In the genomic region with DNA sequence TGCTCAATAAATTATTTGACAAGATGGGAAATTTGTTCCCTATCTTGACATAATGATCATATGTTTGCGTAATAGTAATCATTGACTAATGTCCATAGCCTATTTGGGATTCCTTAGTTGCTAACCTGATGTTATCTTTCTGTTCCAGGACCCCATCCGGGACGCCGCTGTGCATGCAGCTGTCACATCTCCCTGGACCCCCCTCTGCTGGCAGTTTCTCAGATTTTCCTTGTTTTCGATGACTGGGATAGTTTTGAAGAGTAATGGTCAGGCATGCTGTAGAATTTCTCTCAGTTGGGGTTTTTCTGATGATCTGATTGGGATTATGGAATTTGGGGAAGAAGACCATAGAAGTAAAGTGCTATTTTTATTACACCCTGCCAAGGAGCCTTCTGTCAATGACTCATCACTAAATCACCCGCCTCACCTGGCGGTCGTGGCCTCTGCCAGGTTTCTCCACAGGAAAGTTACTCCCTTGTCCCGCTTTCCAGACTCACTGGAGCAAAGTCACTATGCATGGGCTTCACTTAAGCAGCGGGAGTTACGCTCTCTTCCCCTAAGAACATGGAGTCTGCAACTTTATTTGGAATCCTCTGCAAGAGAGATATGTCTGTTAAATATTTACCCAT, we compare ENCODE assay signal across 27 cellular contexts. TPM values are rescaled to one million over a fixed set of nuclear protein-coding genes. Genes with fewer than 3 reads are reported as not detected.
DNase-seq lines count a peak whose midpoint lies in the region; ATAC-seq and TF ChIP-seq lines count a peak whose summit lies in the region.
"Had no signal": no experiment of that assay in that cellular context is flagged by ENCODE, and none has a peak within 500 bp of the region (broad histone marks: within the 10 kb centered on the region; RNA-seq: fewer than 3 reads in every experiment).

No MANE protein-coding gene starts in this region.

- no peak overlapping the region for H3K27ac ChIP-seq in breast epithelium
- no peak overlapping the region for H3K27ac ChIP-seq in PC-9
- no peak overlapping the region for H3K27ac ChIP-seq in sigmoid colon
- H3K27ac ChIP-seq: 22Rv1, SJSA1, skin epidermis, thoracic aorta had no signal

- ATAC-seq in stimulated activated memory B cell treated with anti-CD40 and anti-IgM and Interleukin-4, amounts not matched to agents 10 μg/mL and 1 μg/mL and 100 μg/mL, for 72 hours: no peak
- ATAC-seq: activated CD8-positive, alpha-beta T cell treated with anti-CD3 and anti-CD28 coated beads, Interleukin-2, amount 10 ng/mL, durations not matched to agents 7 days and 5 days; left ventricle myocardium superior had no signal

- no peaks in the 10 kb centered on the region for H3K9me2 ChIP-seq in PC-9 (ENCODE audit: insufficient read depth)

- no peaks in the 10 kb centered on the region for H3K79me2 ChIP-seq in PC-9 (ENCODE audit: low read depth)

- CTCF ChIA-PET in MCF 10A (lab: Yijun Ruan, JAX): interaction anchor here (0.5 to 1.0 kb wide), 3 partner anchors 18 to 518 kb away, joined by 3 to 5 read pairs (median 4); no protein-coding TSS in a partner anchor
- CTCF ChIA-PET in PC-9 (lab: Charles Lee): no interaction called here

- no peaks in the 10 kb centered on the region for H3K36me3 ChIP-seq in breast epithelium
- no peaks in the 10 kb centered on the region for H3K36me3 ChIP-seq in PC-9 (ENCODE audit: low read depth)
- H3K36me3 ChIP-seq in sigmoid colon: no peaks in the 10 kb centered on the region
- H3K36me3 ChIP-seq: SJSA1, thoracic aorta had no signal

- H3K4me3 Mint-ChIP-seq in MCF 10A (ENCODE audit: unreplicated experiment): no peak overlapping the region
- H3K4me3 Mint-ChIP-seq in stimulated activated memory B cell treated with anti-CD40 and anti-IgM and Interleukin-4, amounts not matched to agents 10 μg/mL and 1 μg/mL and 100 μg/mL, for 72 hours: no peak overlapping the region
- H3K4me3 Mint-ChIP-seq: activated CD8-positive, alpha-beta T cell treated with anti-CD3 and anti-CD28 coated beads, Interleukin-2, amount 10 ng/mL, durations not matched to agents 7 days and 5 days; activated naive CD8-positive, alpha-beta T cell; mesothelial cell of epicardium; naive thymus-derived CD4-positive, alpha-beta T cell; stimulated activated naive CD8-positive, alpha-beta T cell treated with anti-CD3 and anti-CD28 coated beads, Interleukin-15, Interleukin-2, amounts not matched to agents 100 ng/mL and 50 ng/mL, for 24 hours had no signal

- 75 to 83% methylated on average over 11 of the region's 11 CpGs for WGBS in sigmoid colon, 2 donors

- H3K27me3 ChIP-seq in breast epithelium: no peaks in the 10 kb centered on the region
- peaks cover 41% of the 10 kb centered on the region for H3K27me3 ChIP-seq in PC-9 (ENCODE audit: insufficient read depth, low read depth)
- H3K27me3 ChIP-seq in sigmoid colon: no peaks in the 10 kb centered on the region
- H3K27me3 ChIP-seq: SJSA1 had no signal

- no peaks in the 10 kb centered on the region for H3F3A ChIP-seq in PC-9 (ENCODE audit: insufficient read depth, low read depth)

- POLR2A ChIA-PET in MCF 10A (lab: Yijun Ruan, JAX): no interaction called here
- POLR2A ChIA-PET in PC-9 (lab: Charles Lee; ENCODE audit: unreplicated experiment): no interaction called here

- no TSS peak for BruUV-seq in MCF 10A (replicated peaks; lab: Mats Ljungman, UMichigan)
- BruUV-seq in PC-9 (replicated peaks; lab: Mats Ljungman, UMichigan): no TSS peak

- intact Hi-C loops in MCF 10A (cut with micrococcal nuclease) (no loop called here), breast epithelium (cut with DNase I; ENCODE audit: low total_unique reads) (no loop called here), PC-9 (cut with micrococcal nuclease; ENCODE audit: unreplicated experiment) (no loop called here), sigmoid colon (cut with DNase I) (no loop called here)

- H3K4me1 ChIP-seq in breast epithelium (no peaks in the 10 kb centered on the region), PC-9 (replicated peaks; ENCODE audit: insufficient read depth) (peaks cover 5% of the 10 kb centered on the region; the same call in 1 of the 2 replicates), sigmoid colon (no peaks in the 10 kb centered on the region)

- no peaks in the 10 kb centered on the region for H3K27me3 Mint-ChIP-seq in MCF 10A (ENCODE audit: insufficient read depth, unreplicated experiment)
- H3K27me3 Mint-ChIP-seq in stimulated activated memory B cell treated with anti-CD40 and anti-IgM and Interleukin-4, amounts not matched to agents 10 μg/mL and 1 μg/mL and 100 μg/mL, for 72 hours: no peaks in the 10 kb centered on the region

- no peak overlapping the region for H3K27ac Mint-ChIP-seq in MCF 10A (ENCODE audit: low read depth, unreplicated experiment)
- H3K27ac Mint-ChIP-seq in stimulated activated memory B cell treated with anti-CD40 and anti-IgM and Interleukin-4, amounts not matched to agents 10 μg/mL and 1 μg/mL and 100 μg/mL, for 72 hours: peak overlapping the region; percentile 82
- H3K27ac Mint-ChIP-seq: activated CD8-positive, alpha-beta T cell treated with anti-CD3 and anti-CD28 coated beads, Interleukin-2, amount 10 ng/mL, durations not matched to agents 7 days and 5 days; activated naive CD8-positive, alpha-beta T cell; activated T-helper 2 cell treated with anti-CD3 and anti-CD28 coated beads, Interferon-gamma antibody, Interleukin-2, Interleukin-4, amounts not matched to agents 10 μg/mL and 5 μg/mL and 100 μg/mL, durations not matched to agents 14 hours and 24 hours and 36 hours; mesothelial cell of epicardium; naive thymus-derived CD4-positive, alpha-beta T cell; stimulated activated naive CD8-positive, alpha-beta T cell treated with anti-CD3 and anti-CD28 coated beads, Interleukin-15, Interleukin-2, amounts not matched to agents 100 ng/mL and 50 ng/mL, for 24 hours had no signal

- H3K9me3 ChIP-seq in breast epithelium: no peaks in the 10 kb centered on the region
- H3K9me3 ChIP-seq in PC-9 (ENCODE audit: insufficient read depth, low read depth): no peaks in the 10 kb centered on the region
- no peaks in the 10 kb centered on the region for H3K9me3 ChIP-seq in sigmoid colon
- H3K9me3 ChIP-seq: thoracic aorta had no signal

- H3K4me3 ChIP-seq in breast epithelium (no peak overlapping the region), PC-9 (no peak overlapping the region), epithelial cell of esophagus (ENCODE audit: low read length) (no peak overlapping the region), sigmoid colon (no peak overlapping the region)
- H3K4me3 ChIP-seq: SJSA1, skin epidermis, thoracic aorta had no signal

- peaks cover 3% of the 10 kb centered on the region for H3K4me1 Mint-ChIP-seq in MCF 10A (ENCODE audit: insufficient read depth, unreplicated experiment)
- peaks cover 31% of the 10 kb centered on the region for H3K4me1 Mint-ChIP-seq in stimulated activated memory B cell treated with anti-CD40 and anti-IgM and Interleukin-4, amounts not matched to agents 10 μg/mL and 1 μg/mL and 100 μg/mL, for 72 hours

- H4K20me1 ChIP-seq in PC-9 (ENCODE audit: insufficient read depth): no peaks in the 10 kb centered on the region

- no peaks in the 10 kb centered on the region for H3K9me3 Mint-ChIP-seq in MCF 10A (ENCODE audit: unreplicated experiment)
- no peaks in the 10 kb centered on the region for H3K9me3 Mint-ChIP-seq in stimulated activated memory B cell treated with anti-CD40 and anti-IgM and Interleukin-4, amounts not matched to agents 10 μg/mL and 1 μg/mL and 100 μg/mL, for 72 hours

- no peak overlapping the region for H3K4me2 ChIP-seq in PC-9

- H3K36me3 Mint-ChIP-seq in MCF 10A (ENCODE audit: insufficient read depth, unreplicated experiment): no peaks in the 10 kb centered on the region
- peaks cover 6% of the 10 kb centered on the region for H3K36me3 Mint-ChIP-seq in stimulated activated memory B cell treated with anti-CD40 and anti-IgM and Interleukin-4, amounts not matched to agents 10 μg/mL and 1 μg/mL and 100 μg/mL, for 72 hours
- H3K36me3 Mint-ChIP-seq: activated naive CD8-positive, alpha-beta T cell had no signal

- no peak overlapping the region for H2AFZ ChIP-seq in PC-9

- TF ChIP-seq POLR2A in breast epithelium (IDR thresholded peaks at IDR 0.05) (no peak), sigmoid colon (IDR thresholded peaks at IDR 0.05) (no peak)

- DNase-seq in MCF 10A (ENCODE audit: unreplicated experiment) (peak; percentile 56), breast epithelium (ENCODE audit: low spot score in 2 of 2) (no peak), PC-9 (peak; percentile 17 to 47), epithelial cell of esophagus (ENCODE audit: low read depth) (peak; percentile 16), glomerular visceral epithelial cell (ENCODE audit: extremely low spot score) (no peak), pons (ENCODE audit: low spot score) (no peak), sigmoid colon (no peak)
- DNase-seq: activated CD4-positive, alpha-beta T cell treated with anti-CD3 and anti-CD28 coated beads for 4 hours; activated CD8-positive, alpha-beta T cell treated with anti-CD3 and anti-CD28 coated beads, Interleukin-2, amount 10 ng/mL, durations not matched to agents 7 days and 5 days; effector CD4-positive, alpha-beta T cell; islet precursor cell; KG1; left ventricle myocardium superior; naive thymus-derived CD4-positive, alpha-beta T cell; NCI-H1436; NCI-H2107; NCI-H345; T-helper 9 cell had no signal

- TF ChIP-seq EP300 in sigmoid colon (IDR thresholded peaks at IDR 0.05): no peak

- TF ChIP-seq CTCF in MCF 10A (IDR thresholded peaks at IDR 0.05; ENCODE audit: unreplicated experiment) (no peak), breast epithelium (IDR thresholded peaks at IDR 0.05) (no peak), PC-9 (conservative IDR thresholded peaks at IDR 0.05) (no peak), epithelial cell of esophagus (IDR thresholded peaks at IDR 0.05; ENCODE audit: insufficient read depth, low read depth, low read length, missing control alignments) (no peak), sigmoid colon (IDR thresholded peaks at IDR 0.05) (no peak)

RNA-seq across cellular contexts. Expression of a gene that starts 19.9 kb away (rescaled TPM):
- 14.2 and 25.1 TPM in 2 replicates for total RNA-seq in MCF 10A (2022)
- total RNA-seq in breast epithelium: 10 to 100 TPM; 17.7 to 34.6 (median 27.4) TPM
- total RNA-seq in PC-9 (2021): 30.5 and 32.4 TPM in 2 replicates
- 10 to 100 TPM; 14.4 to 26.8 (median 21.9) TPM for total RNA-seq in sigmoid colon
- polyA plus RNA-seq in sigmoid colon: 10 to 100 TPM; 10.6 to 23.4 (median 22.7) TPM

Comparison
In these comparisons a context has a peak if more than half of its experiments do, and no peak if none do; other contexts are left out.
1. DNase-seq: peak in MCF 10A (single experiment), PC-9 (2 of 2) and epithelial cell of esophagus (single experiment); none in breast epithelium (0 of 2), glomerular visceral epithelial cell (single experiment), pons (single experiment) and sigmoid colon (single experiment).